In the genomic region with DNA sequence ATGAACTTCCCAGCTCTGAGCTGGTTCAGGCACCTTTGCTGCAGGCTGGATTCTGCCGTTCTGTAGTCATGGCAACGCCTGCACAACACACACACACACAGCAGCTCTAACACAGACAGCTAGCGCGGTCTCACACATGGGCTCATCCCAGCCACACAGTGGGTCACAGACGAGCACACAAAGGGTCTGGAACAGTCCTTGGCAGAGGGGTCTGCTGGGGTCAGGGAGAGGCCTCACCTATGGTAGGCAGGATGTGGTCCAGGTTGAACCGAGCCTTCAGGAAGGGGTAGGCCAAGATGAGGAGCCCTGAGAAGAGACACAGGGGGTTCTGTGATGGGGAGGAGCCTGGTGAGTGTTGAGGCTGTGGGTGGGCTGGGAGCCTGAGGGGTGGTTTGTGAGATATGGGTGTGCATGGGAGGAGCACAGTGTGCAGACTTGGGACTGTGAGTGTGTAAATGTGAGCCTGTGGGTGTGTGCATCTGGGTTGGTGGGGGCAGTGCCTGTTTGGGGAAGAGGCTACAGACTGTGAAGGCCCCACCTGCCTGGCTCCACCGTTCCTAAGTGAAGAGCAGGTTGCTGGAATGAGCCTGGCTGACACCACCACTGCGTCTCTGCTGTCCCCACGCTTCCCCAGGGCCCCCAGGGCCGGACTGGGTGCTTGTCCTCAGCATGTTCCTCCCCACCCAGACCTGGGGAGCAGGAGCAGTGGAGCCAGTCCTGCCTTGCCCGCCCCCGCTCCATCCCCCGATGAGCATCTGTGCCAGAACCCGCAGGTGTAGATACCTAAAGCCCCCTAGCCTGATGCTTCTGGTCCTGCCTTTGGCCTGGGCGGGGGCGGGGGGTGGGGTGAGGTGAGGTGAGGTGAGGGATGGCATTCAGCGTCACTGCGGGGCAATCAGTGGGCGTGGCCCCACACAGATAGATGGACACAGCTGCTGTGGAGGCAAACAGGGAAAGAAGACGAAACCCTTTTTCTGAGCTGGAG, we compare ENCODE assay signal across 10 cellular contexts. TPM values are rescaled to one million over a fixed set of nuclear protein-coding genes. Genes with fewer than 3 reads are reported as not detected.
A peak's percentile ranks its signal among the peaks of the same experiment; 100 is the strongest.
DNase-seq lines count a peak whose midpoint lies in the region; ATAC-seq lines count a peak whose summit lies in the region.
"Had no signal": no experiment of that assay in that cellular context is flagged by ENCODE, and none has a peak within 500 bp of the region (broad histone marks: within the 10 kb centered on the region; RNA-seq: fewer than 3 reads in every experiment).

No MANE protein-coding gene starts in this region.

- peak; percentile 42 for DNase-seq in activated naive CD4-positive, alpha-beta T cell treated with Interleukin-2 at 50 U/mL for 16 hours
- no peak for DNase-seq in activated naive CD4-positive, alpha-beta T cell treated with anti-CD3 and anti-CD28 coated beads for 36 hours
- DNase-seq in SJCRH30 (peak; percentile 57 to 73), nucleus accumbens (lab: John Stamatoyannopoulos, UW) (peak in 36 of 56 donors; percentile 17 to 81 (median 52)), LoVo (ENCODE audit: low spot score) (no peak), dedifferentiated amniotic fluid mesenchymal stem cell (ENCODE audit: extremely low spot score) (no peak)
- peak; percentile 56 to 83 for DNase-seq in central memory CD8-positive, alpha-beta T cell (ENCODE audit: low spot score in 2 of 2)

- no peak overlapping the region for H3K4me3 Mint-ChIP-seq in activated naive CD4-positive, alpha-beta T cell treated with anti-CD3 and anti-CD28 coated beads for 36 hours
- peak overlapping the region; percentile 27 for H3K4me3 Mint-ChIP-seq in central memory CD8-positive, alpha-beta T cell

- peaks cover 8% of the 10 kb centered on the region for H3K27me3 ChIP-seq in SJCRH30

- no peaks in the 10 kb centered on the region for H3K9me3 Mint-ChIP-seq in activated naive CD4-positive, alpha-beta T cell treated with anti-CD3 and anti-CD28 coated beads for 36 hours
- no peaks in the 10 kb centered on the region for H3K9me3 Mint-ChIP-seq in central memory CD8-positive, alpha-beta T cell

- CTCF ChIA-PET in activated naive CD4-positive, alpha-beta T cell treated with anti-CD3 and anti-CD28 coated beads for 36 hours (lab: Charles Lee), result interaction anchor here (1.4 to 1.6 kb wide), 3 partner anchors 16 to 175 kb away, joined by 3 to 6 read pairs (median 3); no protein-coding TSS in a partner anchor

- ATAC-seq in central memory CD8-positive, alpha-beta T cell (replicated peaks; ENCODE audit: extremely low read depth, poor library complexity, severe bottlenecking), result peak; percentile 98
- no peak for ATAC-seq in HG02884 (IDR thresholded peaks at IDR 0.05; ENCODE audit: unreplicated experiment)

- H3K36me3 ChIP-seq in SJCRH30, result no peaks in the 10 kb centered on the region

- H3K9me3 ChIP-seq in SJCRH30 (replicated peaks), result no peaks in the 10 kb centered on the region

- H3K27ac ChIP-seq in SJCRH30, result no peak overlapping the region

- H3K27ac Mint-ChIP-seq in activated naive CD4-positive, alpha-beta T cell treated with anti-CD3 and anti-CD28 coated beads for 36 hours, result no peak overlapping the region
- H3K27ac Mint-ChIP-seq in central memory CD8-positive, alpha-beta T cell (ENCODE audit: low read depth), result peak overlapping the region; percentile 94

- H3K27me3 Mint-ChIP-seq in activated naive CD4-positive, alpha-beta T cell treated with anti-CD3 and anti-CD28 coated beads for 36 hours (ENCODE audit: low read depth), result peaks cover 21% of the 10 kb centered on the region
- peaks cover 22% of the 10 kb centered on the region for H3K27me3 Mint-ChIP-seq in central memory CD8-positive, alpha-beta T cell

- intact Hi-C loops in activated naive CD4-positive, alpha-beta T cell treated with anti-CD3 and anti-CD28 coated beads for 36 hours (cut with micrococcal nuclease), result loop anchor here (2.0 kb wide), 1 partner anchor 17 kb away; no protein-coding TSS in a partner anchor

- peak overlapping the region; percentile 36 for H3K4me3 ChIP-seq in SJCRH30

- H3K4me1 Mint-ChIP-seq in activated naive CD4-positive, alpha-beta T cell treated with anti-CD3 and anti-CD28 coated beads for 36 hours (ENCODE audit: low read depth), result no peaks in the 10 kb centered on the region
- peaks cover 12% of the 10 kb centered on the region for H3K4me1 Mint-ChIP-seq in central memory CD8-positive, alpha-beta T cell

- H3K4me1 ChIP-seq in SJCRH30, result no peaks in the 10 kb centered on the region

- H3K36me3 Mint-ChIP-seq in activated naive CD4-positive, alpha-beta T cell treated with anti-CD3 and anti-CD28 coated beads for 36 hours (ENCODE audit: low read depth), result no peaks in the 10 kb centered on the region
- H3K36me3 Mint-ChIP-seq in central memory CD8-positive, alpha-beta T cell (ENCODE audit: insufficient read depth), result peaks cover 8% of the 10 kb centered on the region

RNA-seq across cellular contexts. Expression of a gene that starts 1.5 kb away (rescaled TPM):
- total RNA-seq in activated naive CD4-positive, alpha-beta T cell treated with anti-CD3 and anti-CD28 coated beads for 36 hours, result not detected
- 0.12 and 0.25 TPM in 2 replicates for total RNA-seq in SJCRH30 (2014; rRNA removed; shearing (Covaris generic))
- total RNA-seq: myocyte; T-helper 1 cell treated with Interleukin-12 subunit alpha and Interleukin-12 subunit beta and Interleukin-4 antibody, amounts not matched to agents 30 ng/mL and 1 ng/mL, for 36 hours had no signal

RNA-seq across cellular contexts. Expression of a gene that starts 54.1 kb away (rescaled TPM):
- total RNA-seq in activated naive CD4-positive, alpha-beta T cell treated with anti-CD3 and anti-CD28 coated beads for 36 hours, result 10 to 100 TPM; 18.5 to 21.2 TPM
- 25.1 and 26.7 TPM in 2 replicates for total RNA-seq in SJCRH30 (2014; rRNA removed; shearing (Covaris generic))

Comparison
In these comparisons a context has a peak if more than half of its experiments do, and no peak if none do; other contexts are left out.
1. DNase-seq: peak in activated naive CD4-positive, alpha-beta T cell treated with Interleukin-2 at 50 U/mL for 16 hours (single experiment), SJCRH30 (2 of 2), central memory CD8-positive, alpha-beta T cell (2 of 2) and nucleus accumbens (36 of 56); none in activated naive CD4-positive, alpha-beta T cell treated with anti-CD3 and anti-CD28 coated beads for 36 hours (single experiment), LoVo (single experiment) and dedifferentiated amniotic fluid mesenchymal stem cell (single experiment).